Comparison of ENCODE assay signal across 9 cellular contexts in the genomic region with DNA sequence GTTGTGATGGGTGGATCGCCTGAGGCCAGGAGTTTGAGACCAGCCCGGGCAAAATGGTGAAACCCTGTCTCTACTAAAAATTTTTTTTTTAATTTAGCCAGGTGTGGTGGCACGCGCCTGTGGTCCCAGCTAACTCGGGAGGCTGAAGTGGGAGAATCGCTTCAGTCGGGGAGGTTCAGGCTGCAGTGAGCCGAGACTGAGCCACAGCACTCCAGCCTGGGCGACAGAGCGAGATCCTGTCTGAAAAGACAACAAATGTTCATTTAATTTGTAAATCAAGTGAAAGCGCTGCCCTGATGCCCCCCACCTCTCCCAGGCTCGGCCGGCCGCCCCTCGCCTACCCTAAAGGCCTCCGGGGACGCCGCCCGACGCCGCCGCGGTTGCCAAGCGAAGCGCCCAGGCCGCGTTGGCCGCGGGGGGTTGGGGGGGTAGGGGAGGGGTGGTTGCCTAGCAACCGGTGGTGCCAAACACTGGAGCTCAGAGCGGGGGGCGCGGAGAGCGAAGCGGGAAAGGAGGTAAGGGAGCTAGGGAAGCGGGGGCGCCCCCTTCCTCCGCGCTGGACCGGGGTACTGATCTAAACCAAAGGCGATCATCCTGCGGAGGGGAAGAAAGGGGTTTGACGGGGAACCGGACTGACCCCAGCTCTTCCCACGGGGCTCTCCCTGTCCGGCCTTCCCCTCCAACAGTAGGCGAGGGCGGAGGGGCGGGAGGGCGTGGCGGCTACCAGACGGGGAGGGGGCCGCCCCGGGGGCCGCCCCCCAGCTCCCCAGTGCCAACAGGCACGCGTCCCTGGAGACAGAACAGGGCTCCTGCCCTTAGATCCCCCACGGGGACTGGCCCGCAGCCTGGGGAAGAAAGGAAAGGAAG. TPM values are rescaled to one million over a fixed set of nuclear protein-coding genes. Genes with fewer than 3 reads are reported as not detected.
DNase-seq lines count a peak whose midpoint lies in the region; ATAC-seq and TF ChIP-seq lines count a peak whose summit lies in the region.
"Had no signal": no experiment of that assay in that cellular context is flagged by ENCODE, and none has a peak within 500 bp of the region (broad histone marks: within the 10 kb centered on the region; RNA-seq: fewer than 3 reads in every experiment).

Gene TEKT2, plus strand, starts transcription at position 460 of the 867 bp plus-strand sequence. CDS start 828 bp downstream, outside the sequence.

- no peaks in the 10 kb centered on the region for H3K79me2 ChIP-seq in neural cell (replicated peaks; ENCODE audit: insufficient read depth, low read length)

- TF ChIP-seq CTCF in esophagus muscularis mucosa (IDR thresholded peaks at IDR 0.05) (no peak), neural cell (IDR thresholded peaks at IDR 0.05; ENCODE audit: poor library complexity, severe bottlenecking) (peak; percentile 21)

- peak within 1 kb of the TSS; percentile 83 for H2AFZ ChIP-seq in neural cell (ENCODE audit: low read depth, low read length)

- ATAC-seq in HG02840 (IDR thresholded peaks at IDR 0.05; ENCODE audit: low FRiP score, unreplicated experiment) = no peak
- no peak for ATAC-seq in HG03342 (IDR thresholded peaks at IDR 0.05; ENCODE audit: unreplicated experiment)

- H3K36me3 ChIP-seq in NT2/D1 (ENCODE audit: insufficient read depth, insufficient read length, low read length) (no peaks in the 10 kb centered on the region), esophagus muscularis mucosa (no peaks in the 10 kb centered on the region), neural cell (ENCODE audit: insufficient read depth, low read length) (no peaks in the 10 kb centered on the region)

- peak within 1 kb of the TSS; percentile 79 for H3K9ac ChIP-seq in NT2/D1 (ENCODE audit: insufficient read length, low read depth)
- peak within 1 kb of the TSS; percentile 82 for H3K9ac ChIP-seq in neural cell (ENCODE audit: low read length)

- H3K9me3 ChIP-seq in NT2/D1 (ENCODE audit: insufficient read depth, low read length) (no peaks in the 10 kb centered on the region), esophagus muscularis mucosa (no peaks in the 10 kb centered on the region), neural cell (ENCODE audit: low read length) (no peaks in the 10 kb centered on the region)

- H3K4me1 ChIP-seq in NT2/D1 (ENCODE audit: insufficient read depth, insufficient read length) (peaks cover 26% of the 10 kb centered on the region), esophagus muscularis mucosa (peaks cover 15 to 26% (median 22%) of the 10 kb centered on the region in 4 donors)

- WGBS in esophagus muscularis mucosa = 16% methylated on average over 44 of the region's 59 CpGs

- intact Hi-C loops in esophagus muscularis mucosa (cut with DNase I) = no loop called here

- no peak for TF ChIP-seq POLR2A in esophagus muscularis mucosa (IDR thresholded peaks at IDR 0.05; ENCODE audit: low read depth)

- no peaks in the 10 kb centered on the region for H3K9me2 ChIP-seq in neural cell (ENCODE audit: insufficient read depth, low read length)

- peaks cover 9% of the 10 kb centered on the region for H3K27me3 ChIP-seq in NT2/D1 (ENCODE audit: insufficient read depth, insufficient read length)
- H3K27me3 ChIP-seq in esophagus muscularis mucosa = peaks cover 0 to 39% (median 3%) of the 10 kb centered on the region in 4 donors
- H3K27me3 ChIP-seq in neural cell (ENCODE audit: insufficient read depth, low read depth, low read length) = no peaks in the 10 kb centered on the region

- peak within 1 kb of the TSS; percentile 48 for H3K4me2 ChIP-seq in neural cell (ENCODE audit: low read length)

- TF ChIP-seq EP300 in esophagus muscularis mucosa (IDR thresholded peaks at IDR 0.05) (no peak), neural cell (conservative IDR thresholded peaks at IDR 0.05; ENCODE audit: poor library complexity, severe bottlenecking) (peak; percentile 41)

- DNase-seq in NCI-H187 (lab: John Stamatoyannopoulos, UW) = peak; percentile 46 to 51
- DNase-seq in NCI-H187 treated with DMSO at 0.1 percent for 48 hours (lab: John Stamatoyannopoulos, UW) = no peak
- peak; percentile 75 for DNase-seq in NT2/D1 (ENCODE audit: low read depth, low spot score)
- peak; percentile 85 for DNase-seq in esophagus muscularis mucosa (ENCODE audit: extremely low spot score)
- DNase-seq in NCI-H446 (lab: John Stamatoyannopoulos, UW) = no peak

- H3F3A ChIP-seq in neural cell (ENCODE audit: insufficient read depth, low read length, poor library complexity, severe bottlenecking) = no peaks in the 10 kb centered on the region

- H3K27ac ChIP-seq in esophagus muscularis mucosa (replicated peaks in 1 of 4) (no peak within 1 kb of the TSS), neural cell (ENCODE audit: low read length) (peak within 1 kb of the TSS; percentile 52)

- H4K20me1 ChIP-seq in neural cell (ENCODE audit: insufficient read depth) = no peaks in the 10 kb centered on the region

- no peak for TF ChIP-seq RAD21 in neural cell (conservative IDR thresholded peaks at IDR 0.05)

- H3K4me3 ChIP-seq in NT2/D1 (ENCODE audit: insufficient read length, low read depth) (peak within 1 kb of the TSS; percentile 49), esophagus muscularis mucosa (peak within 1 kb of the TSS; percentile 52 to 64 (median 56)), neural cell (ENCODE audit: low read length) (peak within 1 kb of the TSS; percentile 80)

TF ChIP-seq in neural cell, 6 proteins besides CTCF, POLR2A, EP300 and RAD21:
- TF ChIP-seq SMC3 (conservative IDR thresholded peaks at IDR 0.05; ENCODE audit: poor library complexity) (peak; percentile 10), MXI1 (conservative IDR thresholded peaks at IDR 0.05; ENCODE audit: poor library complexity, severe bottlenecking) (peak; percentile 45), POLR2AphosphoS5 (IDR thresholded peaks at IDR 0.05) (peak; percentile 77), EZH2 (IDR thresholded peaks at IDR 0.05; ENCODE audit: borderline replicate concordance, insufficient read depth, low read length, poor library complexity, severe bottlenecking) (no peak)

RNA-seq across cellular contexts. Expression of gene TEKT2, which starts in this region (rescaled TPM):
- total RNA-seq in esophagus muscularis mucosa = under 1 TPM in 1 of 4 donors, not detected in 3; 0.83 TPM
- polyA plus RNA-seq in neural cell = 32.1 and 34.7 TPM in 2 replicates
- polyA minus RNA-seq in neural cell = 10.4 and 11.9 TPM in 2 replicates
- total RNA-seq: T-helper 2 cell treated with Interferon-gamma antibody and Interleukin-4, amounts not matched to agents 100 ng/mL and 5 ng/mL, for 36 hours had no signal

Comparison
In these comparisons a context has a peak if more than half of its experiments do, and no peak if none do; other contexts are left out.
1. DNase-seq: peak in NCI-H187 (2 of 2) and NT2/D1 (single experiment); none in NCI-H187 treated with DMSO at 0.1 percent for 48 hours (single experiment) and NCI-H446 (0 of 2).
2. Peak in DNase-seq and H3K4me3 ChIP-seq in esophagus muscularis mucosa; RNA of the gene not detected or under 1 TPM.
3. Peak in every context shown above with its lines, with median percentiles within 50 percentile points of each other: H3K4me3 ChIP-seq.